Comparison of ENCODE assay signal across 8 cellular contexts in genomic region chr1:225652726-225653462, GRCh38. TPM values are rescaled to one million over a fixed set of nuclear protein-coding genes. Genes with fewer than 3 reads are reported as not detected.
DNase-seq lines count a peak whose midpoint lies in the region; ATAC-seq and TF ChIP-seq lines count a peak whose summit lies in the region.

ENAH (minus strand) TSS chr1:225653123; CDS start chr1:225652690, 433 bp downstream.

- CTCF ChIA-PET in AG04449 (lab: Yijun Ruan, JAX) (interaction anchor here (1.3 to 2.1 kb wide), 2 partner anchors 120 to 125 kb away, joined by 3 to 19 read pairs; partner anchors contain the start of gene SRP9), Panc1 (lab: Charles Lee) (interaction anchor here (0.5 to 1.4 kb wide), 4 partner anchors 49 to 178 kb away, joined by 3 to 7 read pairs (median 4); no protein-coding TSS in a partner anchor)

- peak within 1 kb of the TSS; percentile 71 for H2AFZ ChIP-seq in neuron (ENCODE audit: low read depth, low read length)

- H3K4me3 Mint-ChIP-seq in activated naive CD8-positive, alpha-beta T cell: peak within 1 kb of the TSS; percentile 93
- H3K4me3 Mint-ChIP-seq in type B pancreatic cell: peak within 1 kb of the TSS; percentile 94

- no TSS peak for BruUV-seq in Panc1 (replicated peaks; lab: Mats Ljungman, UMichigan)

- H3K27me3 Mint-ChIP-seq in activated naive CD8-positive, alpha-beta T cell: peaks cover 26% of the 10 kb centered on the region
- no peaks in the 10 kb centered on the region for H3K27me3 Mint-ChIP-seq in type B pancreatic cell

- POLR2A ChIA-PET in AG04449 (lab: Yijun Ruan, JAX): interaction anchor here (0.5 to 3.2 kb wide), 7 partner anchors 9 to 230 kb away, joined by 3 to 13 read pairs (median 5); partner anchors contain the start of gene SRP9
- POLR2A ChIA-PET in Panc1 (lab: Charles Lee): interaction anchor here (0.6 to 0.7 kb wide), 5 partner anchors 50 to 606 kb away, joined by 3 to 13 read pairs (median 9); no protein-coding TSS in a partner anchor

- H3K27ac Mint-ChIP-seq in activated naive CD8-positive, alpha-beta T cell: no peak within 1 kb of the TSS
- peak within 1 kb of the TSS; percentile 88 for H3K27ac Mint-ChIP-seq in type B pancreatic cell

- peak within 1 kb of the TSS; percentile 99 for H3K27ac ChIP-seq in Panc1 (ENCODE audit: low read length)

- H3K4me1 ChIP-seq in Panc1 (ENCODE audit: control insufficient read depth, insufficient read depth, low read length): peaks cover 55% of the 10 kb centered on the region
- peaks cover 24% of the 10 kb centered on the region for H3K4me1 ChIP-seq in neuron (ENCODE audit: insufficient read depth, low read length)

- intact Hi-C loops in Panc1 (cut with micrococcal nuclease; ENCODE audit: unreplicated experiment): loop anchor here (10.0 kb wide), 2 partner anchors 98 to 148 kb away; no protein-coding TSS in a partner anchor

- H3K36me3 Mint-ChIP-seq in activated naive CD8-positive, alpha-beta T cell: no peaks in the 10 kb centered on the region
- H3K36me3 Mint-ChIP-seq in type B pancreatic cell: no peaks in the 10 kb centered on the region

- H3K36me3 ChIP-seq in Panc1 (ENCODE audit: control insufficient read depth, insufficient read depth, low read length) (peaks cover 4% of the 10 kb centered on the region), neuron (ENCODE audit: insufficient read depth, low read length) (peaks cover 4% of the 10 kb centered on the region)

- no peaks in the 10 kb centered on the region for H3K9me3 Mint-ChIP-seq in activated naive CD8-positive, alpha-beta T cell (ENCODE audit: low read depth)
- H3K9me3 Mint-ChIP-seq in type B pancreatic cell: no peaks in the 10 kb centered on the region

- H3K27me3 ChIP-seq in Panc1 (ENCODE audit: control insufficient read depth, insufficient read depth, low read length) (no peaks in the 10 kb centered on the region), neuron (ENCODE audit: insufficient read depth, low read length) (no peaks in the 10 kb centered on the region)

- peaks cover 13% of the 10 kb centered on the region for H3K4me1 Mint-ChIP-seq in activated naive CD8-positive, alpha-beta T cell (ENCODE audit: low read depth)
- H3K4me1 Mint-ChIP-seq in type B pancreatic cell (ENCODE audit: unreplicated experiment): peaks cover 45% of the 10 kb centered on the region

- H3K4me3 ChIP-seq in AG04449 (ENCODE audit: low read depth, low read length) (peak within 1 kb of the TSS; percentile 85), Panc1 (ENCODE audit: low read depth in 2 of 2, low read length in 2 of 2) (peak within 1 kb of the TSS; percentile 89 to 100), neuron (ENCODE audit: low read length) (peak within 1 kb of the TSS; percentile 98)

- in situ Hi-C loops in Panc1 (cut with HindIII; ENCODE audit: low pct_unique_long_range_greater_than_20kb, low sequenced_read_pairs): no loop called here

- H3K9me3 ChIP-seq in Panc1 (ENCODE audit: control insufficient read depth, insufficient read depth, low read depth, low read length) (no peaks in the 10 kb centered on the region), neuron (ENCODE audit: low read length) (no peaks in the 10 kb centered on the region)

- ATAC-seq in GM18909 (IDR thresholded peaks at IDR 0.05; ENCODE audit: poor library complexity, unreplicated experiment): peak; percentile 57
- ATAC-seq in Panc1: peak; percentile 85

- TF ChIP-seq CTCF in AG04449 (IDR thresholded peaks at IDR 0.05; ENCODE audit: insufficient read depth, low read length, missing control alignments) (no peak), Panc1 (IDR thresholded peaks at IDR 0.05) (no peak), type B pancreatic cell (conservative IDR thresholded peaks at IDR 0.05) (no peak)

- DNase-seq in AG04449 (ENCODE audit: low read depth, low spot score): no peak
- DNase-seq in HuH-7.5 (ENCODE audit: low spot score): peak; percentile 67
- no peak for DNase-seq in Panc1 (ENCODE audit: low read depth, low spot score)
- DNase-seq in glomerular endothelial cell (ENCODE audit: extremely low read depth, low read depth, low spot score): no peak
- DNase-seq in type B pancreatic cell (ENCODE audit: extremely low spot score, unreplicated experiment): peak; percentile 88

RNA-seq across cellular contexts. Expression of gene ENAH, which starts in this region (rescaled TPM):
- total RNA-seq in Panc1 (2021; ENCODE audit: unreplicated experiment): 133 TPM
- 73.6 TPM for polyA plus RNA-seq in Panc1 (2012; ENCODE audit: insufficient read length)
- 33.9 and 46.1 TPM in 2 replicates for total RNA-seq in glomerular endothelial cell
- total RNA-seq in type B pancreatic cell (ENCODE audit: low replicate concordance): 69.2 and 133 TPM in 2 replicates

Comparison
In these comparisons a context has a peak if more than half of its experiments do, and no peak if none do; other contexts are left out.
1. DNase-seq: peak in HuH-7.5 (single experiment) and type B pancreatic cell (single experiment); none in AG04449 (single experiment), Panc1 (single experiment) and glomerular endothelial cell (single experiment).
2. Peak in every context shown above with its lines, with median percentiles within 50 percentile points of each other: H3K4me3 ChIP-seq.